In the genomic region with DNA sequence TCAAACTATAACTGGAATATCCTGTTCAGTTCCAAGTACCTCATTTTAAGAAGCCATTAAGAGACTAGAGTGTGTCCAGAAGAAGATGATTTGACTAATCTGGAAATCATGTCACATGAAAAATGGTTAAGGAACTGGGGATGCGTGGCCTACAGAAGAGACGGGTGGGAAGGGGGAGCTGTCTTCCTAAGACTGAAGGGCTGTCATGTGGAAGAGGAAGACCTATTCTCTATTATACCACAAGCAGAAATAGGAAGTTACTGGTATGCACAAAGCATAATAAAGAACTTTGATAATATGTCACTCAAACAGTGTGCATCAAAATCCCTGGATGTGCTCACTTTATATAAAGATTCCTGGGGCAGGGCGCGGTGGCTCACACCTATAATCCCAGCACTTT, we compare ENCODE assay signal across 17 cellular contexts.
"Had no signal": no experiment of that assay in that cellular context is flagged by ENCODE, and none has a peak within 500 bp of the region (broad histone marks: within the 10 kb centered on the region; RNA-seq: fewer than 3 reads in every experiment).

No MANE protein-coding gene starts in this region.

- H3K9me3 ChIP-seq: body of pancreas, right atrium auricular region, stomach, thoracic aorta had no signal

- H3K4me3 ChIP-seq: adrenal gland, body of pancreas, hepatocyte, lung, right atrium auricular region, skin epidermis, stomach, thoracic aorta had no signal

- ATAC-seq: activated CD4-positive, CD25-positive, alpha-beta regulatory T cell treated with anti-CD3 and anti-CD28 coated beads, Interleukin-2, amount 50 U/mL, for 24 hours; body of pancreas; naive thymus-derived CD8-positive, alpha-beta T cell had no signal

- H3K27ac ChIP-seq: adrenal gland, body of pancreas, hepatocyte, right atrium auricular region, skin epidermis, stomach, thoracic aorta had no signal

- H3K36me3 ChIP-seq: adrenal gland, right atrium auricular region, stomach, thoracic aorta had no signal

- H3K27me3 ChIP-seq: adrenal gland, body of pancreas, hepatocyte, right atrium auricular region, stomach had no signal

- DNase-seq: activated CD4-positive, alpha-beta T cell treated with anti-CD3 and anti-CD28 coated beads, Interleukin-2, amount 50 U/mL, for 4 hours; activated naive CD4-positive, alpha-beta T cell treated with anti-CD3 and anti-CD28 coated beads, Interleukin-2, amount 50 U/mL, for 16 hours; activated T-cell treated with anti-CD3 and anti-CD28 coated beads, Interleukin-2, amount 50 U/mL, for 1 hour; adrenal gland; body of pancreas; erythroblast; kidney glomerular epithelial cell; naive thymus-derived CD8-positive, alpha-beta T cell; nucleus accumbens; stimulated activated CD4-positive, alpha-beta T cell treated with anti-CD3 and anti-CD28 coated beads, Interleukin-4, amount 100 ng/mL, for 4 hours; stomach had no signal
